In genomic region chr7:45703911-45704682, GRCh38 we compare ENCODE assay signal across 16 cellular contexts.
"Had no signal": no experiment of that assay in that cellular context is flagged by ENCODE, and none has a peak within 500 bp of the region (broad histone marks: within the 10 kb centered on the region; RNA-seq: fewer than 3 reads in every experiment).

No MANE protein-coding gene starts in this region.

- H3K4me1 Mint-ChIP-seq: brain; stimulated activated naive B cell treated with anti-CD40 and anti-IgM and Interleukin-4, amounts not matched to agents 10 μg/mL and 1 μg/mL and 100 μg/mL, for 72 hours had no signal

- H3K4me3 Mint-ChIP-seq: activated CD4-positive, alpha-beta memory T cell treated with anti-CD3 and anti-CD28 coated beads for 36 hours; activated naive CD8-positive, alpha-beta T cell; brain; stimulated activated naive B cell treated with anti-CD40 and anti-IgM and Interleukin-4, amounts not matched to agents 10 μg/mL and 1 μg/mL and 100 μg/mL, for 72 hours had no signal

- H3K27ac ChIP-seq: dorsolateral prefrontal cortex, heart left ventricle, left ventricle myocardium inferior, SJCRH30, suprapubic skin had no signal

- H3K36me3 ChIP-seq: SJCRH30, suprapubic skin had no signal

- ATAC-seq: heart left ventricle; right cardiac atrium; stimulated activated naive B cell treated with anti-CD40 and anti-IgM and Interleukin-4, amounts not matched to agents 10 μg/mL and 1 μg/mL and 100 μg/mL, for 72 hours had no signal

- H3K27me3 ChIP-seq: dorsolateral prefrontal cortex, heart left ventricle, suprapubic skin had no signal

- H3K36me3 Mint-ChIP-seq: activated CD4-positive, alpha-beta memory T cell treated with anti-CD3 and anti-CD28 coated beads for 36 hours; activated naive CD8-positive, alpha-beta T cell; stimulated activated naive B cell treated with anti-CD40 and anti-IgM and Interleukin-4, amounts not matched to agents 10 μg/mL and 1 μg/mL and 100 μg/mL, for 72 hours had no signal

- H3K9me3 Mint-ChIP-seq: activated CD4-positive, alpha-beta memory T cell treated with anti-CD3 and anti-CD28 coated beads for 36 hours; activated T-helper 2 cell treated with anti-CD3 and anti-CD28 coated beads, Interferon-gamma antibody, Interleukin-2, Interleukin-4, amounts not matched to agents 10 μg/mL and 5 μg/mL and 100 μg/mL, durations not matched to agents 14 hours and 24 hours and 36 hours; brain; stimulated activated naive B cell treated with anti-CD40 and anti-IgM and Interleukin-4, amounts not matched to agents 10 μg/mL and 1 μg/mL and 100 μg/mL, for 72 hours had no signal

- DNase-seq: activated CD4-positive, alpha-beta memory T cell treated with anti-CD3 and anti-CD28 coated beads for 36 hours; activated CD4-positive, alpha-beta T cell treated with anti-CD3 and anti-CD28 coated beads for 1 hour; amygdala; cerebellar nuclear complex; left ventricle myocardium inferior; mesendoderm; small intestine; stimulated activated naive B cell treated with anti-CD40 and anti-IgM and Interleukin-4, amounts not matched to agents 10 μg/mL and 1 μg/mL and 100 μg/mL, for 72 hours had no signal

- H3K27me3 Mint-ChIP-seq: brain had no signal

- H3K9me3 ChIP-seq: heart left ventricle, left ventricle myocardium inferior, SJCRH30, suprapubic skin had no signal

- H3K27ac Mint-ChIP-seq: activated CD4-positive, alpha-beta memory T cell treated with anti-CD3 and anti-CD28 coated beads for 36 hours; activated naive CD8-positive, alpha-beta T cell; activated T-helper 2 cell treated with anti-CD3 and anti-CD28 coated beads, Interferon-gamma antibody, Interleukin-2, Interleukin-4, amounts not matched to agents 10 μg/mL and 5 μg/mL and 100 μg/mL, durations not matched to agents 14 hours and 24 hours and 36 hours; brain; stimulated activated naive B cell treated with anti-CD40 and anti-IgM and Interleukin-4, amounts not matched to agents 10 μg/mL and 1 μg/mL and 100 μg/mL, for 72 hours had no signal

- H3K4me3 ChIP-seq: dorsolateral prefrontal cortex, heart left ventricle, left ventricle myocardium inferior, SJCRH30, suprapubic skin had no signal
